Comparison of ENCODE assay signal across 17 cellular contexts in genomic region chr9:111744363-111744762, GRCh38. TPM values are rescaled to one million over a fixed set of nuclear protein-coding genes. Genes with fewer than 3 reads are reported as not detected.
DNase-seq lines count a peak whose midpoint lies in the region; ATAC-seq, FAIRE-seq and TF ChIP-seq lines count a peak whose summit lies in the region.
"Had no signal": no experiment of that assay in that cellular context is flagged by ENCODE, and none has a peak within 500 bp of the region (broad histone marks: within the 10 kb centered on the region; RNA-seq: fewer than 3 reads in every experiment).

No MANE protein-coding gene starts in this region.

- no peak overlapping the region for H3K4me3 ChIP-seq in PC-9
- H3K4me3 ChIP-seq: K562, SJCRH30 had no signal

- H3K4me1 ChIP-seq in PC-9 (replicated peaks; ENCODE audit: insufficient read depth) (peaks cover 26% of the 10 kb centered on the region), foreskin keratinocyte (peaks cover 28% of the 10 kb centered on the region)
- H3K4me1 ChIP-seq: BE2C had no signal

- H3K27ac ChIP-seq in PC-9, result peak overlapping the region; percentile 97
- peak overlapping the region; percentile 68 for H3K27ac ChIP-seq in foreskin keratinocyte

- TF ChIP-seq POLR2A in GM12891 (IDR thresholded peaks at IDR 0.05; ENCODE audit: low read depth, low read length), result no peak

- POLR2A ChIA-PET in PC-9 (lab: Charles Lee; ENCODE audit: unreplicated experiment), result interaction anchor here (0.6 to 0.7 kb wide), 2 partner anchors 290 to 368 kb away, joined by 3 read pairs; no protein-coding TSS in a partner anchor

- H2AFZ ChIP-seq in PC-9, result no peak overlapping the region

- H3K79me2 ChIP-seq in PC-9 (ENCODE audit: low read depth), result no peaks in the 10 kb centered on the region

- H3K9me2 ChIP-seq in PC-9 (ENCODE audit: insufficient read depth), result no peaks in the 10 kb centered on the region

- H3K4me2 ChIP-seq in PC-9, result peak overlapping the region; percentile 58; the same call in 1 of the 2 replicates

- FAIRE-seq in GM12891 (lab: Jason Lieb, UNC), result peak; percentile 13
- FAIRE-seq: K562 had no signal

- H3K9me3 ChIP-seq in PC-9 (ENCODE audit: insufficient read depth, low read depth), result peaks cover 8% of the 10 kb centered on the region
- H3K9me3 ChIP-seq: BE2C, SJCRH30 had no signal

- BruUV-seq in PC-9 (replicated peaks; lab: Mats Ljungman, UMichigan), result no TSS peak

- no peaks in the 10 kb centered on the region for H3K27me3 ChIP-seq in PC-9 (ENCODE audit: insufficient read depth, low read depth)
- no peaks in the 10 kb centered on the region for H3K27me3 ChIP-seq in foreskin keratinocyte
- H3K27me3 ChIP-seq: BE2C, SJCRH30 had no signal

- H3K9me3 Mint-ChIP-seq in osteocyte (ENCODE audit: unreplicated experiment), result no peaks in the 10 kb centered on the region
- H3K9me3 Mint-ChIP-seq: CD4-positive, alpha-beta T cell had no signal

- H3K27ac Mint-ChIP-seq in osteocyte (ENCODE audit: unreplicated experiment), result peak overlapping the region; percentile 57
- H3K27ac Mint-ChIP-seq: CD4-positive, alpha-beta T cell had no signal

- H3K36me3 ChIP-seq in PC-9 (ENCODE audit: low read depth), result no peaks in the 10 kb centered on the region
- H3K36me3 ChIP-seq: BE2C, SJCRH30 had no signal

- CTCF ChIA-PET in PC-9 (lab: Charles Lee), result no interaction called here

- intact Hi-C loops in PC-9 (cut with micrococcal nuclease; ENCODE audit: unreplicated experiment), result no loop called here

- peaks cover 13% of the 10 kb centered on the region for H3F3A ChIP-seq in PC-9 (ENCODE audit: insufficient read depth, low read depth)

- no peak for TF ChIP-seq CTCF in PC-9 (conservative IDR thresholded peaks at IDR 0.05)
- TF ChIP-seq CTCF in foreskin keratinocyte (conservative IDR thresholded peaks at IDR 0.05), result no peak
- TF ChIP-seq CTCF in osteocyte (IDR thresholded peaks at IDR 0.05), result no peak

- H3K4me3 Mint-ChIP-seq in osteocyte (ENCODE audit: unreplicated experiment), result no peak overlapping the region
- H3K4me3 Mint-ChIP-seq: CD4-positive, alpha-beta T cell had no signal

- H3K36me3 Mint-ChIP-seq in osteocyte (ENCODE audit: unreplicated experiment), result peaks cover 2% of the 10 kb centered on the region

- no peaks in the 10 kb centered on the region for H4K20me1 ChIP-seq in PC-9 (ENCODE audit: insufficient read depth)

- H3K4me1 Mint-ChIP-seq in osteocyte (ENCODE audit: unreplicated experiment), result peaks cover 20% of the 10 kb centered on the region

- ATAC-seq in foreskin keratinocyte (no peak), GM18498 (IDR thresholded peaks at IDR 0.05; ENCODE audit: unreplicated experiment) (no peak)
- ATAC-seq: K562 had no signal

- H3K27me3 Mint-ChIP-seq in osteocyte (ENCODE audit: unreplicated experiment), result no peaks in the 10 kb centered on the region
- H3K27me3 Mint-ChIP-seq: CD4-positive, alpha-beta T cell had no signal

- DNase-seq in GM12891 (ENCODE audit: insufficient read length, low spot score) (no peak), PC-9 (no peak), foreskin keratinocyte (no peak), osteocyte (ENCODE audit: extremely low spot score, unreplicated experiment) (no peak), MV-4-11 (lab: John Stamatoyannopoulos, UW) (no peak), mucosa of gallbladder (ENCODE audit: low spot score) (no peak)
- DNase-seq: BE2C; Calu3; CD4-positive, alpha-beta T cell; DMS79; NCI-H1436 treated with DMSO at 0.1 percent for 48 hours; NCI-H2081; SJCRH30 had no signal

TF ChIP-seq in GM12891, 5 proteins besides CTCF, POLR2A, EP300 and RAD21:
- TF ChIP-seq POLR2AphosphoS5 (IDR thresholded peaks at IDR 0.05; ENCODE audit: low read depth, low read length), result no peak
- no peak for TF ChIP-seq SPI1 (IDR thresholded peaks at IDR 0.05; ENCODE audit: low read depth, low read length)
- no peak for TF ChIP-seq PAX5 (IDR thresholded peaks at IDR 0.05; ENCODE audit: insufficient read depth, low read length, severe bottlenecking)
- no peak for TF ChIP-seq TAF1 (IDR thresholded peaks at IDR 0.05; ENCODE audit: low read depth, low read length)
- no peak for TF ChIP-seq POU2F2 (IDR thresholded peaks at IDR 0.05; ENCODE audit: low read depth, low read length)
TF ChIP-seq in GM12891: peak in this region for 0.

RNA-seq across cellular contexts. Expression of gene SHOC1, which starts 50.4 kb away (rescaled TPM):
- 0.03 TPM for polyA plus RNA-seq in GM12891 (2012; ENCODE audit: low read depth, missing spikeins)
- total RNA-seq in PC-9 (2021), result 0.20 TPM in 1 of 2 replicates, not detected in the other
- 0.03 and 0.04 TPM in 2 replicates for total RNA-seq in foreskin keratinocyte
- polyA plus RNA-seq in foreskin keratinocyte, result 0.03 TPM in 1 of 2 replicates, not detected in the other
- total RNA-seq in osteocyte, result not detected in 2 replicates
- not detected for total RNA-seq in mucosa of gallbladder
- total RNA-seq: Calu3; CD4-positive, alpha-beta T cell; G401; NCI-H460 had no signal
